In genomic region chr2:100818003-100818605, GRCh38 we compare ENCODE assay signal across 10 cellular contexts. TPM values are rescaled to one million over a fixed set of nuclear protein-coding genes. Genes with fewer than 3 reads are reported as not detected.
DNase-seq lines count a peak whose midpoint lies in the region; ATAC-seq and TF ChIP-seq lines count a peak whose summit lies in the region.
"Had no signal": no experiment of that assay in that cellular context is flagged by ENCODE, and none has a peak within 500 bp of the region (broad histone marks: within the 10 kb centered on the region; RNA-seq: fewer than 3 reads in every experiment).

No MANE protein-coding gene starts in this region.

- H3K9me3 ChIP-seq in ES-I3 (ENCODE audit: control insufficient read depth, insufficient read depth, low read length) (no peaks in the 10 kb centered on the region), cardiac muscle cell (ENCODE audit: low read depth) (no peaks in the 10 kb centered on the region), prostate gland (no peaks in the 10 kb centered on the region)

- H3K4me1 ChIP-seq in ES-I3 (ENCODE audit: insufficient read depth, low read length) (no peaks in the 10 kb centered on the region), cardiac muscle cell (ENCODE audit: low read depth) (peaks cover 22% of the 10 kb centered on the region), prostate gland (replicated peaks) (no peaks in the 10 kb centered on the region)

- 19% methylated on average over 16 of the region's 16 CpGs for WGBS in prostate gland

- ATAC-seq in activated naive CD4-positive, alpha-beta T cell treated with anti-CD3 and anti-CD28 coated beads, Interleukin-2, amount 50 U/mL, for 72 hours = peak; percentile 35 to 42
- ATAC-seq in HG03432 (IDR thresholded peaks at IDR 0.05; ENCODE audit: unreplicated experiment) (no peak), GM21381 (IDR thresholded peaks at IDR 0.05; ENCODE audit: unreplicated experiment) (no peak)

- intact Hi-C loops in prostate gland (cut with DNase I) = loop anchor here (5.0 kb wide), 1 partner anchor 86 kb away; no protein-coding TSS in a partner anchor

- H3K27me3 ChIP-seq in cardiac muscle cell = peaks cover 60% of the 10 kb centered on the region
- H3K27me3 ChIP-seq in prostate gland (replicated peaks; ENCODE audit: insufficient read depth) = no peaks in the 10 kb centered on the region

- H3K36me3 ChIP-seq in ES-I3 (ENCODE audit: insufficient read depth, low read length) (no peaks in the 10 kb centered on the region), cardiac muscle cell (no peaks in the 10 kb centered on the region), prostate gland (no peaks in the 10 kb centered on the region)

- H3K27ac ChIP-seq in cardiac muscle cell (no peak overlapping the region), prostate gland (peak overlapping the region; percentile 88)

- no peak for TF ChIP-seq POLR2A in prostate gland (IDR thresholded peaks at IDR 0.05)

- H3K4me3 ChIP-seq in cardiac muscle cell = peak overlapping the region; percentile 70
- peak overlapping the region; percentile 72 to 74 for H3K4me3 ChIP-seq in prostate gland

- peak overlapping the region; percentile 66; the same call in 1 of the 2 replicates for H3K9ac ChIP-seq in ES-I3 (ENCODE audit: low read depth, low read length)

- H3K9me3 Mint-ChIP-seq in activated naive CD4-positive, alpha-beta T cell treated with anti-CD3 and anti-CD28 coated beads, Interleukin-2, amount 50 U/mL, for 72 hours = no peaks in the 10 kb centered on the region
- H3K9me3 Mint-ChIP-seq: dendritic cell treated with granulocyte-macrophage colony-stimulating factor and Interleukin-4, amounts not matched to agents 40 ng/mL and 50 ng/mL, for 4 days had no signal

- H3K27ac Mint-ChIP-seq in activated naive CD4-positive, alpha-beta T cell treated with anti-CD3 and anti-CD28 coated beads, Interleukin-2, amount 50 U/mL, for 72 hours = peak overlapping the region; percentile 55 to 85
- H3K27ac Mint-ChIP-seq: dendritic cell treated with granulocyte-macrophage colony-stimulating factor and Interleukin-4, amounts not matched to agents 40 ng/mL and 50 ng/mL, for 4 days had no signal

- H3K36me3 Mint-ChIP-seq in activated naive CD4-positive, alpha-beta T cell treated with anti-CD3 and anti-CD28 coated beads, Interleukin-2, amount 50 U/mL, for 72 hours = peaks cover 6 to 24% of the 10 kb centered on the region in 2 donors

- no peak for DNase-seq in activated naive CD4-positive, alpha-beta T cell treated with anti-CD3 and anti-CD28 coated beads, Interleukin-2, amount 50 U/mL, for 72 hours (ENCODE audit: low spot score in 2 of 2)
- DNase-seq in cardiac muscle cell (ENCODE audit: low read depth in 1 of 2, low spot score in 1 of 2) = peak in 1 of 2 donors; percentile 73
- DNase-seq in prostate gland (ENCODE audit: low spot score) = peak; percentile 49
- no peak for DNase-seq in NCI-H2081 treated with DMSO at 0.1 percent for 48 hours (lab: John Stamatoyannopoulos, UW)
- DNase-seq in Kasumi-1 (lab: John Stamatoyannopoulos, UW) = no peak
- DNase-seq: NCI-H1417 had no signal

- TF ChIP-seq CTCF in cardiac muscle cell (IDR thresholded peaks at IDR 0.05; ENCODE audit: low read depth, low read length) (no peak), prostate gland (IDR thresholded peaks at IDR 0.05) (no peak)

RNA-seq across cellular contexts. Expression of gene NPAS2, which starts 1.8 kb away (rescaled TPM):
- total RNA-seq in activated naive CD4-positive, alpha-beta T cell treated with anti-CD3 and anti-CD28 coated beads, Interleukin-2, amount 50 U/mL, for 72 hours = 10 to 100 TPM in 1 of 2 donors, 1 to 10 TPM in 1; 3.1 to 20.9 TPM
- total RNA-seq in cardiac muscle cell (0.18 and 0.89 TPM in 2 replicates), prostate gland (10 to 100 TPM; 24.2 to 45.8 TPM)
- 0.55 and 0.56 TPM in 2 replicates for polyA plus RNA-seq in cardiac muscle cell

Comparison
In these comparisons a context has a peak if more than half of its experiments do, and no peak if none do; other contexts are left out.
1. ATAC-seq: peak in activated naive CD4-positive, alpha-beta T cell treated with anti-CD3 and anti-CD28 coated beads, Interleukin-2, amount 50 U/mL, for 72 hours (2 of 2); none in HG03432 (single experiment) and GM21381 (single experiment).